28 cellular contexts compared by ENCODE assay signal in genomic region chr1:116899529-116899928, GRCh38.
"Had no signal": no experiment of that assay in that cellular context is flagged by ENCODE, and none has a peak within 500 bp of the region (broad histone marks: within the 10 kb centered on the region; RNA-seq: fewer than 3 reads in every experiment).

No MANE protein-coding gene starts in this region.

- H3K4me3 Mint-ChIP-seq: dendritic cell treated with granulocyte-macrophage colony-stimulating factor and Interleukin-4, amounts not matched to agents 40 ng/mL and 50 ng/mL, for 4 days; effector memory CD8-positive, alpha-beta T cell; endodermal cell; immature natural killer cell; mesothelial cell of epicardium; naive B cell; naive thymus-derived CD8-positive, alpha-beta T cell had no signal

- H3K27ac Mint-ChIP-seq: dendritic cell treated with granulocyte-macrophage colony-stimulating factor and Interleukin-4, amounts not matched to agents 40 ng/mL and 50 ng/mL, for 4 days; effector memory CD8-positive, alpha-beta T cell; endodermal cell; immature natural killer cell; mesothelial cell of epicardium; naive B cell had no signal

- DNase-seq: colonic mucosa; cortex of kidney; effector CD8-positive, alpha-beta T cell; effector memory CD8-positive, alpha-beta T cell; endodermal cell; foreskin keratinocyte; heart left ventricle; hypothalamus; immature natural killer cell; islet precursor cell; kidney; kidney glomerular epithelial cell; left cardiac atrium; left lung; left ventricle myocardium superior; lower lobe of right lung; mesenchymal stem cell; mucosa of descending colon; naive B cell; naive thymus-derived CD8-positive, alpha-beta T cell had no signal

- H3K9me3 ChIP-seq: colonic mucosa, esophagus muscularis mucosa, gastroesophageal sphincter, mucosa of descending colon had no signal

- H3K4me1 ChIP-seq: colonic mucosa, esophagus muscularis mucosa, gastroesophageal sphincter, heart left ventricle, left lung, lower lobe of right lung had no signal

- H3K4me1 Mint-ChIP-seq: immature natural killer cell; naive B cell; naive thymus-derived CD8-positive, alpha-beta T cell had no signal

- H3K36me3 ChIP-seq: colonic mucosa, esophagus muscularis mucosa, gastroesophageal sphincter, heart left ventricle, left lung, lower lobe of right lung had no signal

- ATAC-seq: effector memory CD8-positive, alpha-beta T cell; foreskin keratinocyte; gastroesophageal sphincter; heart left ventricle; left cardiac atrium; left lung; left ventricle myocardium superior; lower lobe of right lung; mucosa of descending colon; naive thymus-derived CD8-positive, alpha-beta T cell had no signal

- H3K4me2 ChIP-seq: hepatocyte had no signal

- H3K27me3 ChIP-seq: colonic mucosa, esophagus muscularis mucosa, foreskin keratinocyte, gastroesophageal sphincter, hepatocyte, left lung had no signal

- H3K27ac ChIP-seq: colonic mucosa, esophagus muscularis mucosa, foreskin keratinocyte, gastroesophageal sphincter, heart left ventricle, hepatocyte, left lung, lower lobe of right lung had no signal

- H3K79me2 ChIP-seq: hepatocyte had no signal

- H3K4me3 ChIP-seq: colonic mucosa, esophagus muscularis mucosa, gastroesophageal sphincter, heart left ventricle, hepatocyte, left lung, lower lobe of right lung, mucosa of descending colon had no signal

- H2AFZ ChIP-seq: hepatocyte had no signal

- FAIRE-seq: endometrium, endothelial cell of umbilical vein, frontal cortex, kidney had no signal
